24 cellular contexts compared by ENCODE assay signal in the genomic region with DNA sequence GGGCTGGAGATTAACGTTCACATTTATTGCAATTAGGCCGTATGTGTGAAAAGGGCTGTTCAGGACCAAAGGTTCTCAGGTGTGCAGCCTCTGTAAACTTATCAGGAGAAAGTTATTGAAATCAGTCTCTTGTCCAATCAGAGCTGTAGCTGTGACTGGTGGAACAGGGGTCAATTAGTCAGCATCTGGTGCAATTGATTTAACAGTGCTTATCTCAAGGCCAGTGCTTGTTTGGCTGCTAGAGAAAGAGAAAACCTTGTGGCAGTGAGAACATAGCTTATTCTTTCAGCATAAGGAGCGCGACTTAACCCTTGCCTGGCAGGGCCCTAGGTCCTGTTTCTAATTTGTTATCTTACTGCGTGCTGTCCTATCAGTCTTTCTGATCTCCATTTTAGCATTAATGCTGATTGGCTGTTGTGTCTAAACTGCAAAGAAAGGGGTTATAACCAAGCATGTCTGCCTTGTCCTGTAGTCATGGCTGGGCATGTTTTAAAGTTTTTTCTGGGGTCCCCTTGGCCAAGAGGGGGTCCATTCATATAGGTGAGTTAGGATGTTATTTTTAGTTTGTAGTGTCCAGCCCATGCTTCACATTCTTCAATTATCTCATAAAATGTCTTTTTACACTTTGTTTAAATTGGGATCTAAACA.
DNase-seq lines count a peak whose midpoint lies in the region; ATAC-seq, FAIRE-seq and TF ChIP-seq lines count a peak whose summit lies in the region.
"Had no signal": no experiment of that assay in that cellular context is flagged by ENCODE, and none has a peak within 500 bp of the region (broad histone marks: within the 10 kb centered on the region; RNA-seq: fewer than 3 reads in every experiment).

No MANE protein-coding gene starts in this region.

- no peak for FAIRE-seq in H54 (lab: Jason Lieb, UNC)
- FAIRE-seq: endothelial cell of umbilical vein, GM12892 had no signal

- TF ChIP-seq POLR2A in H54 (IDR thresholded peaks at IDR 0.05; ENCODE audit: low read depth, low read length): no peak

- intact Hi-C loops in left lung (cut with DNase I): no loop called here
- intact Hi-C loops in upper lobe of right lung (cut with DNase I): no loop called here

- H3K27me3 ChIP-seq in left lung (no peaks in the 10 kb centered on the region), upper lobe of right lung (no peaks in the 10 kb centered on the region)
- H3K27me3 ChIP-seq: foreskin keratinocyte, thyroid gland had no signal

- H3K4me1 ChIP-seq in left lung (no peaks in the 10 kb centered on the region), upper lobe of right lung (no peaks in the 10 kb centered on the region)
- H3K4me1 ChIP-seq: foreskin keratinocyte, thyroid gland had no signal

- H3K27ac ChIP-seq in left lung: no peak overlapping the region
- no peak overlapping the region for H3K27ac ChIP-seq in upper lobe of right lung
- H3K27ac ChIP-seq: foreskin keratinocyte, RWPE1, thyroid gland had no signal

- DNase-seq in NCI-H748 (lab: John Stamatoyannopoulos, UW; ENCODE audit: unreplicated experiment): peak; percentile 64
- no peak for DNase-seq in NCI-H748 treated with DMSO at 0.1 percent for 48 hours (lab: John Stamatoyannopoulos, UW)
- DNase-seq in choroid plexus epithelial cell (ENCODE audit: low read depth): peak; percentile 73
- no peak for DNase-seq in left lung
- DNase-seq in upper lobe of right lung: no peak
- no peak for DNase-seq in NCI-H345 treated with DMSO at 0.1 percent for 48 hours (lab: John Stamatoyannopoulos, UW; ENCODE audit: unreplicated experiment)
- no peak for DNase-seq in H54 (ENCODE audit: insufficient read length, low spot score)
- DNase-seq: 8988T; activated CD4-positive, alpha-beta memory T cell treated with anti-CD3 and anti-CD28 coated beads, Interleukin-2, amount 10 ng/mL, durations not matched to agents 7 days and 5 days; activated effector memory CD4-positive, alpha-beta T cell treated with Interleukin-2 at 50 U/mL for 16 hours; activated naive CD8-positive, alpha-beta T cell treated with anti-CD3 and anti-CD28 coated beads, Interleukin-2, amount 10 ng/mL, durations not matched to agents 7 days and 5 days; DND-41; foreskin keratinocyte; immature natural killer cell; naive B cell; NCI-H524 treated with DMSO at 0.1 percent for 48 hours; stimulated activated CD4-positive, alpha-beta T cell treated with anti-CD3 and anti-CD28 coated beads, Interleukin-4, amount 100 ng/mL, for 4 hours; stimulated activated naive CD8-positive, alpha-beta T cell treated with anti-CD3 and anti-CD28 coated beads, Interleukin-15, Interleukin-2, amounts not matched to agents 100 U/mL and 50 U/mL, for 24 hours; T-helper 9 cell; thyroid gland had no signal

- peak; percentile 61 for ATAC-seq in left lung
- peak; percentile 65 for ATAC-seq in upper lobe of right lung
- no peak for ATAC-seq in GM18502 (IDR thresholded peaks at IDR 0.05; ENCODE audit: poor library complexity, unreplicated experiment)
- ATAC-seq: foreskin keratinocyte; stimulated activated naive CD8-positive, alpha-beta T cell treated with anti-CD3 and anti-CD28 coated beads, Interleukin-15, Interleukin-2, amounts not matched to agents 100 U/mL and 50 U/mL, for 24 hours had no signal

- H3K36me3 ChIP-seq in left lung (no peaks in the 10 kb centered on the region), upper lobe of right lung (no peaks in the 10 kb centered on the region)
- H3K36me3 ChIP-seq: thyroid gland had no signal

- TF ChIP-seq CTCF in choroid plexus epithelial cell (conservative IDR thresholded peaks at IDR 0.05; ENCODE audit: low read depth, low read length) (no peak), left lung (IDR thresholded peaks at IDR 0.05) (no peak), upper lobe of right lung (IDR thresholded peaks at IDR 0.05) (no peak)

- H3K9me3 ChIP-seq in left lung (no peaks in the 10 kb centered on the region), upper lobe of right lung (no peaks in the 10 kb centered on the region)
- H3K9me3 ChIP-seq: thyroid gland had no signal

- no peak overlapping the region for H3K4me3 ChIP-seq in choroid plexus epithelial cell (ENCODE audit: low read depth, low read length)
- H3K4me3 ChIP-seq in left lung: no peak overlapping the region
- no peak overlapping the region for H3K4me3 ChIP-seq in upper lobe of right lung
- H3K4me3 ChIP-seq: thyroid gland had no signal

Comparison
In these comparisons a context has a peak if more than half of its experiments do, and no peak if none do; other contexts are left out.
1. DNase-seq: peak in NCI-H748 (single experiment) and choroid plexus epithelial cell (single experiment); none in NCI-H748 treated with DMSO at 0.1 percent for 48 hours (single experiment), left lung (0 of 2), upper lobe of right lung (single experiment), NCI-H345 treated with DMSO at 0.1 percent for 48 hours (single experiment) and H54 (single experiment).